Comparison of ENCODE assay signal across 1 cellular context in the genomic region with DNA sequence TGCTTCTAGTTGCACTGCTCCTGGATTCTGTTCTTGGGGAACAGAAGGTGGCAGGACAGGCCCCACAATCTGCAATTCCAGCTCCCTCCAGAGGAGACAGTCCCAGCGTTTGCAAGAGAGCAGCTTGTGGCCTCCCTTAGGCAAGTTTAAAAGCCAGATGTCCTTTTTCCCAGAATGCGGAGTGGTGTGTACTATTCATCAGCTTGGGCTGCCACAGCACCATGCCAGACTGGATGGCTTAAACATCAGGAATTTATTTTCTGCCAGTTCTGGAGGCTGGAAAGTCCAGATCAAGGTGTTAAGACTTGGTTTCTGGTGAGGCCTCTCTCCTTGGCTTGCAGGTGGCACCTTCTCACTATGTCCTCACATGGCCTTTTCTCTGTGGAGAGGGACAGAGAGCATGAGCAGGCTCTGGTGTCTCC.
TF ChIP-seq lines count a peak whose summit lies in the region.

No MANE protein-coding gene starts in this region.

TF ChIP-seq in IMR-90, 13 proteins besides CTCF, POLR2A, EP300 and RAD21:
- TF ChIP-seq ELK1 (IDR thresholded peaks at IDR 0.05; ENCODE audit: borderline replicate concordance, low read depth, low read length) (no peak), CEBPB (IDR thresholded peaks at IDR 0.05; ENCODE audit: low read depth, low read length) (no peak), FOS (IDR thresholded peaks at IDR 0.05; ENCODE audit: low read depth, low read length) (no peak), USF2 (IDR thresholded peaks at IDR 0.05; ENCODE audit: low read depth, low read length) (no peak), MAZ (IDR thresholded peaks at IDR 0.05; ENCODE audit: borderline replicate concordance, low read depth, low read length) (no peak), BHLHE40 (IDR thresholded peaks at IDR 0.05; ENCODE audit: low read depth, low read length) (no peak), RCOR1 (IDR thresholded peaks at IDR 0.05; ENCODE audit: insufficient replicate concordance, low read length) (no peak), MAFK (IDR thresholded peaks at IDR 0.05; ENCODE audit: low read depth, low read length) (no peak), MXI1 (IDR thresholded peaks at IDR 0.05; ENCODE audit: borderline replicate concordance, low read depth, low read length) (no peak), NFE2L2 (IDR thresholded peaks at IDR 0.05; ENCODE audit: low read depth, low read length) (no peak), CHD1 (IDR thresholded peaks at IDR 0.05; ENCODE audit: low read depth, low read length) (no peak), RFX5 (IDR thresholded peaks at IDR 0.05; ENCODE audit: low read depth, low read length) (no peak), SMC3 (IDR thresholded peaks at IDR 0.05; ENCODE audit: low read depth, low read length) (no peak)
